Comparison of ENCODE assay signal across 32 cellular contexts in genomic region chr1:91161166-91161565, GRCh38.
"Had no signal": no experiment of that assay in that cellular context is flagged by ENCODE, and none has a peak within 500 bp of the region (broad histone marks: within the 10 kb centered on the region; RNA-seq: fewer than 3 reads in every experiment).

No MANE protein-coding gene starts in this region.

- H3K9me3 ChIP-seq: gastrocnemius medialis had no signal

- H3K4me1 Mint-ChIP-seq: activated CD4-positive, alpha-beta T cell treated with anti-CD3 and anti-CD28 coated beads for 36 hours; activated CD4-positive, alpha-beta T cell treated with anti-CD3 and anti-CD28 coated beads, Interleukin-2, amount 10 ng/mL, durations not matched to agents 24 days and 14 days; activated CD8-positive, alpha-beta memory T cell treated with anti-CD3 and anti-CD28 coated beads, Interleukin-2, amount 10 ng/mL, durations not matched to agents 7 days and 5 days; activated naive CD4-positive, alpha-beta T cell treated with anti-CD3 and anti-CD28 coated beads, Interleukin-2, amount 10 ng/mL, durations not matched to agents 7 days and 5 days; activated naive CD8-positive, alpha-beta T cell treated with anti-CD3 and anti-CD28 coated beads, Interleukin-2, amount 10 ng/mL, durations not matched to agents 7 days and 5 days had no signal

- H3K4me3 ChIP-seq: coronary artery, dorsolateral prefrontal cortex, gastrocnemius medialis had no signal

- FAIRE-seq: astrocyte, bronchial epithelial cell had no signal

- H3K9me3 Mint-ChIP-seq: activated CD4-positive, alpha-beta memory T cell treated with anti-CD3 and anti-CD28 coated beads for 36 hours; activated CD4-positive, alpha-beta T cell treated with anti-CD3 and anti-CD28 coated beads, Interleukin-2, amount 10 ng/mL, durations not matched to agents 24 days and 14 days; activated naive CD4-positive, alpha-beta T cell treated with anti-CD3 and anti-CD28 coated beads, Interleukin-2, amount 10 ng/mL, durations not matched to agents 7 days and 5 days; activated naive CD4-positive, alpha-beta T cell treated with anti-CD3 and anti-CD28 coated beads, Interleukin-2, amount 50 U/mL, for 72 hours; activated naive CD8-positive, alpha-beta T cell treated with anti-CD3 and anti-CD28 coated beads, Interleukin-2, amount 10 ng/mL, durations not matched to agents 7 days and 5 days; activated T-cell treated with anti-CD3 and anti-CD28 coated beads, Interleukin-2, amount 50 U/mL, for 24 hours; activated T-cell treated with anti-CD3 and anti-CD28 coated beads, Interleukin-2, amount 50 U/mL, for 72 hours; central memory CD8-positive, alpha-beta T cell; dendritic cell treated with granulocyte-macrophage colony-stimulating factor and Interleukin-4, amounts not matched to agents 40 ng/mL and 50 ng/mL, for 4 days; endodermal cell; T-cell; T-helper 1 cell treated with Interleukin-12 subunit alpha and Interleukin-12 subunit beta and Interleukin-4 antibody, amounts not matched to agents 30 μg/mL and 1 μg/mL, for 36 hours; T-helper 2 cell treated with Interferon-gamma antibody and Interleukin-4, amounts not matched to agents 5 μg/mL and 100 μg/mL, for 36 hours had no signal

- H3K27me3 ChIP-seq: brain microvascular endothelial cell, dorsolateral prefrontal cortex, foreskin keratinocyte, gastrocnemius medialis had no signal

- H3K4me1 ChIP-seq: foreskin keratinocyte, gastrocnemius medialis had no signal

- H3K27ac ChIP-seq: brain microvascular endothelial cell, coronary artery, dorsolateral prefrontal cortex, foreskin keratinocyte, gastrocnemius medialis had no signal

- ATAC-seq: activated CD4-positive, alpha-beta T cell treated with anti-CD3 and anti-CD28 coated beads for 36 hours; activated CD8-positive, alpha-beta memory T cell treated with anti-CD3 and anti-CD28 coated beads, Interleukin-2, amount 10 ng/mL, durations not matched to agents 7 days and 5 days; activated CD8-positive, alpha-beta T cell treated with anti-CD3 and anti-CD28 coated beads, Interleukin-2, amount 10 ng/mL, durations not matched to agents 7 days and 5 days; activated naive CD4-positive, alpha-beta T cell treated with anti-CD3 and anti-CD28 coated beads, Interleukin-2, amount 50 U/mL, for 72 hours; activated T-cell treated with anti-CD3 and anti-CD28 coated beads, Interleukin-2, amount 50 U/mL, for 72 hours; esophagus mucosa; foreskin keratinocyte; gastrocnemius medialis; T-cell had no signal

- H3K36me3 Mint-ChIP-seq: activated CD4-positive, alpha-beta memory T cell treated with anti-CD3 and anti-CD28 coated beads for 36 hours; activated CD8-positive, alpha-beta memory T cell treated with anti-CD3 and anti-CD28 coated beads, Interleukin-2, amount 10 ng/mL, durations not matched to agents 7 days and 5 days; activated naive CD4-positive, alpha-beta T cell treated with anti-CD3 and anti-CD28 coated beads, Interleukin-2, amount 10 ng/mL, durations not matched to agents 7 days and 5 days; activated naive CD4-positive, alpha-beta T cell treated with anti-CD3 and anti-CD28 coated beads, Interleukin-2, amount 50 U/mL, for 72 hours; activated naive CD8-positive, alpha-beta T cell treated with anti-CD3 and anti-CD28 coated beads, Interleukin-2, amount 10 ng/mL, durations not matched to agents 7 days and 5 days; T-cell had no signal

- H3K4me3 Mint-ChIP-seq: activated CD4-positive, alpha-beta memory T cell treated with anti-CD3 and anti-CD28 coated beads for 36 hours; activated CD4-positive, alpha-beta T cell treated with anti-CD3 and anti-CD28 coated beads for 36 hours; activated CD4-positive, alpha-beta T cell treated with anti-CD3 and anti-CD28 coated beads, Interleukin-2, amount 10 ng/mL, durations not matched to agents 24 days and 14 days; activated CD8-positive, alpha-beta memory T cell treated with anti-CD3 and anti-CD28 coated beads, Interleukin-2, amount 10 ng/mL, durations not matched to agents 7 days and 5 days; activated CD8-positive, alpha-beta T cell treated with anti-CD3 and anti-CD28 coated beads, Interleukin-2, amount 10 ng/mL, durations not matched to agents 7 days and 5 days; activated naive CD4-positive, alpha-beta T cell treated with anti-CD3 and anti-CD28 coated beads, Interleukin-2, amount 10 ng/mL, durations not matched to agents 7 days and 5 days; activated naive CD8-positive, alpha-beta T cell treated with anti-CD3 and anti-CD28 coated beads, Interleukin-2, amount 10 ng/mL, durations not matched to agents 7 days and 5 days; activated T-cell treated with anti-CD3 and anti-CD28 coated beads, Interleukin-2, amount 50 U/mL, for 24 hours; activated T-cell treated with anti-CD3 and anti-CD28 coated beads, Interleukin-2, amount 50 U/mL, for 72 hours; central memory CD8-positive, alpha-beta T cell; dendritic cell treated with granulocyte-macrophage colony-stimulating factor and Interleukin-4, amounts not matched to agents 40 ng/mL and 50 ng/mL, for 4 days; endodermal cell; T-cell; T-helper 1 cell treated with Interleukin-12 subunit alpha and Interleukin-12 subunit beta and Interleukin-4 antibody, amounts not matched to agents 30 μg/mL and 1 μg/mL, for 36 hours; T-helper 2 cell treated with Interferon-gamma antibody and Interleukin-4, amounts not matched to agents 5 μg/mL and 100 μg/mL, for 36 hours had no signal

- H3K27me3 Mint-ChIP-seq: activated CD4-positive, alpha-beta memory T cell treated with anti-CD3 and anti-CD28 coated beads for 36 hours; activated CD4-positive, alpha-beta T cell treated with anti-CD3 and anti-CD28 coated beads for 36 hours; activated CD8-positive, alpha-beta memory T cell treated with anti-CD3 and anti-CD28 coated beads, Interleukin-2, amount 10 ng/mL, durations not matched to agents 7 days and 5 days; activated naive CD4-positive, alpha-beta T cell treated with anti-CD3 and anti-CD28 coated beads, Interleukin-2, amount 10 ng/mL, durations not matched to agents 7 days and 5 days; activated T-cell treated with anti-CD3 and anti-CD28 coated beads, Interleukin-2, amount 50 U/mL, for 24 hours; central memory CD8-positive, alpha-beta T cell; T-cell had no signal

- H3K27ac Mint-ChIP-seq: activated CD4-positive, alpha-beta memory T cell treated with anti-CD3 and anti-CD28 coated beads for 36 hours; activated CD4-positive, alpha-beta T cell treated with anti-CD3 and anti-CD28 coated beads for 36 hours; activated CD4-positive, alpha-beta T cell treated with anti-CD3 and anti-CD28 coated beads, Interleukin-2, amount 10 ng/mL, durations not matched to agents 24 days and 14 days; activated CD8-positive, alpha-beta memory T cell treated with anti-CD3 and anti-CD28 coated beads, Interleukin-2, amount 10 ng/mL, durations not matched to agents 7 days and 5 days; activated CD8-positive, alpha-beta T cell treated with anti-CD3 and anti-CD28 coated beads, Interleukin-2, amount 10 ng/mL, durations not matched to agents 7 days and 5 days; activated naive CD4-positive, alpha-beta T cell treated with anti-CD3 and anti-CD28 coated beads, Interleukin-2, amount 10 ng/mL, durations not matched to agents 7 days and 5 days; activated naive CD4-positive, alpha-beta T cell treated with anti-CD3 and anti-CD28 coated beads, Interleukin-2, amount 50 U/mL, for 72 hours; activated naive CD8-positive, alpha-beta T cell treated with anti-CD3 and anti-CD28 coated beads, Interleukin-2, amount 10 ng/mL, durations not matched to agents 7 days and 5 days; activated T-cell treated with anti-CD3 and anti-CD28 coated beads, Interleukin-2, amount 50 U/mL, for 24 hours; activated T-cell treated with anti-CD3 and anti-CD28 coated beads, Interleukin-2, amount 50 U/mL, for 72 hours; dendritic cell treated with granulocyte-macrophage colony-stimulating factor and Interleukin-4, amounts not matched to agents 40 ng/mL and 50 ng/mL, for 4 days; endodermal cell; T-cell; T-helper 1 cell treated with Interleukin-12 subunit alpha and Interleukin-12 subunit beta and Interleukin-4 antibody, amounts not matched to agents 30 μg/mL and 1 μg/mL, for 36 hours; T-helper 2 cell treated with Interferon-gamma antibody and Interleukin-4, amounts not matched to agents 5 μg/mL and 100 μg/mL, for 36 hours had no signal

- DNase-seq: activated CD4-positive, alpha-beta memory T cell treated with anti-CD3 and anti-CD28 coated beads for 36 hours; activated CD4-positive, alpha-beta T cell treated with anti-CD3 and anti-CD28 coated beads for 36 hours; activated CD4-positive, alpha-beta T cell treated with anti-CD3 and anti-CD28 coated beads, Interleukin-2, amount 10 ng/mL, durations not matched to agents 24 days and 14 days; activated CD4-positive, CD25-positive, alpha-beta regulatory T cell; activated CD4-positive, CD25-positive, alpha-beta regulatory T cell treated with anti-CD3 and anti-CD28 coated beads, Interleukin-2, amount 50 U/mL, for 72 hours; activated CD8-positive, alpha-beta memory T cell treated with anti-CD3 and anti-CD28 coated beads, Interleukin-2, amount 10 ng/mL, durations not matched to agents 7 days and 5 days; activated CD8-positive, alpha-beta memory T cell treated with anti-CD3 and anti-CD28 coated beads, Interleukin-2, amount 50 U/mL, for 4 hours; activated CD8-positive, alpha-beta T cell treated with anti-CD3 and anti-CD28 coated beads, Interleukin-2, amount 10 ng/mL, durations not matched to agents 7 days and 5 days; activated gamma-delta T cell; activated naive CD4-positive, alpha-beta T cell; activated naive CD4-positive, alpha-beta T cell treated with anti-CD3 and anti-CD28 coated beads, Interleukin-2, amount 10 ng/mL, durations not matched to agents 7 days and 5 days; activated naive CD8-positive, alpha-beta T cell treated with anti-CD3 and anti-CD28 coated beads, Interleukin-2, amount 10 ng/mL, durations not matched to agents 7 days and 5 days; activated T-cell treated with anti-CD3 and anti-CD28 coated beads, Interleukin-2, amount 50 U/mL, for 24 hours; activated T-cell treated with anti-CD3 and anti-CD28 coated beads, Interleukin-2, amount 50 U/mL, for 72 hours; brain microvascular endothelial cell; dorsolateral prefrontal cortex; effector memory CD4-positive, alpha-beta T cell; endodermal cell; foreskin keratinocyte; gastrocnemius medialis; glutamatergic neuron; T-cell; T1000 had no signal

- H3K36me3 ChIP-seq: brain microvascular endothelial cell, gastrocnemius medialis had no signal
